In the genomic region with DNA sequence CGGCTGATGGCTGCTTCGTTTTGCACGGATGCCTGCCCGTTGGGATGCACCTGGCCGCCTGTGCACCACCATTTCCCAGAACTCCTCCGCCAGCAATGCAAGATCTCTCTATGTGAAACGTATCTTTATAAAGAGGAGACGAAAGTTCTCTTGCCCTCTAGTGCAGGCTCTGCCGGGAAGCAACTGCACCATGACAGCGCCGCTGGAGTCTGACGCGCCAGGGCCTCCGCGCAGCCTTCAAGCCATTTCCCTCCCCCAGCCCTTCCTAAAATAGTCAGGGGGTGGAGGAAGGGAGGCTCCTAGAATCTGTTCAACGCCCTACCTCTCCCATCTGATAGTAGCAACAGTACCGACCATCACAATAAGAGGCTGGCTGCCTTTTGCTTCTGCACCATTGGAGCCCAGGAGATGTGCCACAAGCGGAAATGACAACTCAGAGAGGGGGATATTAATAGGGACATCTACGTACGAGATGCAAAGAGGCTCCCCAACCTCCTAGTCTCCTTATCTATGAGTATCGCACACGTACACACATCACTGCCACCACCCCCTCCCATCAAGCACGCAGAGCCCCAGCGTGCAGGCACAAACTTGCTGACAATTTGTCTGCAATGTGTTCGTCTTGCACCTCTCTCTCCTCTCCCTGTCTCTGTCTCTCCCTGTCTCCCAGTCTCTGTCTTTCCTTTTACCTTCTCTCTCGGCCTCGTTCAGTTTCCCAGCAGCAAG, we compare ENCODE assay signal across 8 cellular contexts. TPM values are rescaled to one million over a fixed set of nuclear protein-coding genes. Genes with fewer than 3 reads are reported as not detected.
DNase-seq lines count a peak whose midpoint lies in the region; ATAC-seq and TF ChIP-seq lines count a peak whose summit lies in the region.

No MANE protein-coding gene starts in this region.

- H3K9me3 ChIP-seq in hepatocyte (ENCODE audit: low read depth): no peaks in the 10 kb centered on the region

- H3K27me3 ChIP-seq in hepatocyte: peaks cover 47% of the 10 kb centered on the region

- peaks cover 5% of the 10 kb centered on the region for H3K4me1 ChIP-seq in hepatocyte (ENCODE audit: insufficient read depth)

- peak overlapping the region; percentile 73 for H3K4me3 Mint-ChIP-seq in progenitor cell of endocrine pancreas (ENCODE audit: low read depth)

- peak overlapping the region; percentile 56 for H2AFZ ChIP-seq in hepatocyte

- H3K79me2 ChIP-seq in hepatocyte: no peaks in the 10 kb centered on the region

- WGBS in hepatocyte (ENCODE audit: low lambda C conversion rate, missing lambda C conversion rate): 1% methylated on average over 27 of the region's 27 CpGs

- no peaks in the 10 kb centered on the region for H3K36me3 Mint-ChIP-seq in progenitor cell of endocrine pancreas (ENCODE audit: insufficient read depth)

- H3K27me3 Mint-ChIP-seq in progenitor cell of endocrine pancreas: peaks cover 61% of the 10 kb centered on the region

- H3K4me1 Mint-ChIP-seq in progenitor cell of endocrine pancreas (ENCODE audit: low read depth): peaks cover 10% of the 10 kb centered on the region

- no peaks in the 10 kb centered on the region for H3K9me3 Mint-ChIP-seq in progenitor cell of endocrine pancreas (ENCODE audit: low read depth)

- H3K4me3 ChIP-seq in hepatocyte: peak overlapping the region; percentile 42

- TF ChIP-seq CTCF in hepatocyte (IDR thresholded peaks at IDR 0.05; ENCODE audit: poor library complexity): no peak
- no peak for TF ChIP-seq CTCF in progenitor cell of endocrine pancreas (IDR thresholded peaks at IDR 0.05; ENCODE audit: unreplicated experiment)

- DNase-seq in GM04504 (ENCODE audit: low read depth) (peak; percentile 13), anterior cingulate cortex (lab: John Stamatoyannopoulos, UW) (peak in 54 of 58 donors; percentile 6 to 83 (median 46)), hepatocyte (ENCODE audit: low spot score) (peak; percentile 23), progenitor cell of endocrine pancreas (ENCODE audit: low spot score, unreplicated experiment) (no peak), dedifferentiated amniotic fluid mesenchymal stem cell (ENCODE audit: extremely low spot score) (no peak)

- no peak overlapping the region for H3K27ac Mint-ChIP-seq in progenitor cell of endocrine pancreas

- H3K27ac ChIP-seq in hepatocyte: no peak overlapping the region

- ATAC-seq in HG02798 (IDR thresholded peaks at IDR 0.05; ENCODE audit: poor library complexity, unreplicated experiment) (peak; percentile 18), HG03135 (IDR thresholded peaks at IDR 0.05; ENCODE audit: unreplicated experiment) (no peak), GM18861 (IDR thresholded peaks at IDR 0.05; ENCODE audit: unreplicated experiment) (no peak)

- H3K36me3 ChIP-seq in hepatocyte (replicated peaks; ENCODE audit: insufficient read depth, low read depth): no peaks in the 10 kb centered on the region

- no peaks in the 10 kb centered on the region for H3K9me2 ChIP-seq in hepatocyte (replicated peaks; ENCODE audit: insufficient read depth)

- no peaks in the 10 kb centered on the region for H4K20me1 ChIP-seq in hepatocyte (ENCODE audit: insufficient read depth, poor library complexity, severe bottlenecking)

- H3K4me2 ChIP-seq in hepatocyte: peak overlapping the region; percentile 97

RNA-seq across cellular contexts. Expression of a gene that starts 1.1 kb away (rescaled TPM):
- total RNA-seq in hepatocyte (58.0 and 59.9 TPM in 2 replicates), progenitor cell of endocrine pancreas (43.8 and 58.8 TPM in 2 replicates)
- polyA plus RNA-seq in hepatocyte: 17.6 and 19.3 TPM in 2 replicates

Comparison
In these comparisons a context has a peak if more than half of its experiments do, and no peak if none do; other contexts are left out.
1. DNase-seq: peak in GM04504 (single experiment), anterior cingulate cortex (54 of 58) and hepatocyte (single experiment); none in progenitor cell of endocrine pancreas (single experiment) and dedifferentiated amniotic fluid mesenchymal stem cell (single experiment).